In genomic region chr16:29009050-29009837, GRCh38 we compare ENCODE assay signal across 11 cellular contexts. TPM values are rescaled to one million over a fixed set of nuclear protein-coding genes. Genes with fewer than 3 reads are reported as not detected.
DNase-seq lines count a peak whose midpoint lies in the region; ATAC-seq and TF ChIP-seq lines count a peak whose summit lies in the region.
"Had no signal": no experiment of that assay in that cellular context is flagged by ENCODE, and none has a peak within 500 bp of the region (broad histone marks: within the 10 kb centered on the region; RNA-seq: fewer than 3 reads in every experiment).

No MANE protein-coding gene starts in this region.

- intact Hi-C loops in activated naive CD4-positive, alpha-beta T cell treated with anti-CD3 and anti-CD28 coated beads for 36 hours (cut with micrococcal nuclease): loop anchor here (2.0 kb wide), 1 partner anchor 58 kb away; the partner anchor contains the start of gene NFATC2IP
- intact Hi-C loops in lower leg skin (cut with DNase I; ENCODE audit: low total_unique reads): no loop called here
- intact Hi-C loops in Right ventricle myocardium superior (cut with DNase I): no loop called here
- intact Hi-C loops in vagina (cut with DNase I): no loop called here

- H3K4me1 ChIP-seq in vagina: peaks cover 12% of the 10 kb centered on the region
- H3K4me1 ChIP-seq: Caco-2 had no signal

- H3K36me3 ChIP-seq in H7 (replicated peaks; ENCODE audit: control insufficient read depth, insufficient read depth, low read length): no peaks in the 10 kb centered on the region
- H3K36me3 ChIP-seq in vagina: no peaks in the 10 kb centered on the region
- H3K36me3 ChIP-seq: brain microvascular endothelial cell had no signal

- H3K27ac ChIP-seq in vagina: no peak overlapping the region
- H3K27ac ChIP-seq: brain microvascular endothelial cell, SK-N-MC had no signal

- H3K4me3 ChIP-seq in H7 (ENCODE audit: insufficient read depth, low read depth, low read length) (no peak overlapping the region), lower leg skin (ENCODE audit: low read depth, poor library complexity, severe bottlenecking) (no peak overlapping the region), vagina (no peak overlapping the region)
- H3K4me3 ChIP-seq: SK-N-MC had no signal

- no peaks in the 10 kb centered on the region for H3K27me3 Mint-ChIP-seq in T-helper 1 cell treated with Interleukin-12 subunit alpha and Interleukin-12 subunit beta and Interleukin-4 antibody, amounts not matched to agents 30 μg/mL and 1 μg/mL, for 36 hours (ENCODE audit: low read depth)
- H3K27me3 Mint-ChIP-seq in activated naive CD4-positive, alpha-beta T cell treated with anti-CD3 and anti-CD28 coated beads for 36 hours (ENCODE audit: low read depth): no peaks in the 10 kb centered on the region

- peak overlapping the region; percentile 96 for H3K27ac Mint-ChIP-seq in T-helper 1 cell treated with Interleukin-12 subunit alpha and Interleukin-12 subunit beta and Interleukin-4 antibody, amounts not matched to agents 30 μg/mL and 1 μg/mL, for 36 hours
- peak overlapping the region; percentile 78 for H3K27ac Mint-ChIP-seq in activated naive CD4-positive, alpha-beta T cell treated with anti-CD3 and anti-CD28 coated beads for 36 hours

- CTCF ChIA-PET in activated naive CD4-positive, alpha-beta T cell treated with anti-CD3 and anti-CD28 coated beads for 36 hours (lab: Charles Lee): interaction anchor here (2.6 kb wide), 1 partner anchor 11 kb away, joined by 14 read pairs; no protein-coding TSS in a partner anchor

- no peaks in the 10 kb centered on the region for H3K9me3 Mint-ChIP-seq in T-helper 1 cell treated with Interleukin-12 subunit alpha and Interleukin-12 subunit beta and Interleukin-4 antibody, amounts not matched to agents 30 μg/mL and 1 μg/mL, for 36 hours
- no peaks in the 10 kb centered on the region for H3K9me3 Mint-ChIP-seq in activated naive CD4-positive, alpha-beta T cell treated with anti-CD3 and anti-CD28 coated beads for 36 hours

- no peak for TF ChIP-seq CTCF in lower leg skin (IDR thresholded peaks at IDR 0.05)
- no peak for TF ChIP-seq CTCF in vagina (IDR thresholded peaks at IDR 0.05)

- H3K36me3 Mint-ChIP-seq in T-helper 1 cell treated with Interleukin-12 subunit alpha and Interleukin-12 subunit beta and Interleukin-4 antibody, amounts not matched to agents 30 μg/mL and 1 μg/mL, for 36 hours (ENCODE audit: low read depth): peaks cover 4% of the 10 kb centered on the region
- H3K36me3 Mint-ChIP-seq in activated naive CD4-positive, alpha-beta T cell treated with anti-CD3 and anti-CD28 coated beads for 36 hours (ENCODE audit: low read depth): no peaks in the 10 kb centered on the region

- ATAC-seq in Right ventricle myocardium superior (ENCODE audit: poor library complexity): no peak

- WGBS in lower leg skin, 2 donors: 70 to 71% methylated on average over 14 of the region's 14 CpGs

- DNase-seq in H7 (peak; percentile 38), lower leg skin (ENCODE audit: low spot score in 2 of 2) (no peak), Right ventricle myocardium superior (no peak), vagina (ENCODE audit: extremely low spot score in 2 of 2) (no peak)
- DNase-seq in activated naive CD4-positive, alpha-beta T cell treated with anti-CD3 and anti-CD28 coated beads for 36 hours: peak; percentile 65
- peak; percentile 54 to 59 for DNase-seq in stimulated activated CD4-positive, alpha-beta T cell treated with anti-CD3 and anti-CD28 coated beads, Interleukin-4, amount 100 ng/mL, for 4 hours
- DNase-seq: brain microvascular endothelial cell, Caco-2, NCI-H1930 had no signal

- peaks cover 45% of the 10 kb centered on the region for H3K4me1 Mint-ChIP-seq in T-helper 1 cell treated with Interleukin-12 subunit alpha and Interleukin-12 subunit beta and Interleukin-4 antibody, amounts not matched to agents 30 μg/mL and 1 μg/mL, for 36 hours (ENCODE audit: low read depth)
- peaks cover 62% of the 10 kb centered on the region for H3K4me1 Mint-ChIP-seq in activated naive CD4-positive, alpha-beta T cell treated with anti-CD3 and anti-CD28 coated beads for 36 hours (ENCODE audit: low read depth)

- H3K27me3 ChIP-seq in H7 (ENCODE audit: control insufficient read depth, insufficient read depth, low read length) (no peaks in the 10 kb centered on the region), vagina (no peaks in the 10 kb centered on the region)
- H3K27me3 ChIP-seq: brain microvascular endothelial cell had no signal

- H3K4me3 Mint-ChIP-seq in T-helper 1 cell treated with Interleukin-12 subunit alpha and Interleukin-12 subunit beta and Interleukin-4 antibody, amounts not matched to agents 30 μg/mL and 1 μg/mL, for 36 hours: peak overlapping the region; percentile 86
- peak overlapping the region; percentile 29 for H3K4me3 Mint-ChIP-seq in activated naive CD4-positive, alpha-beta T cell treated with anti-CD3 and anti-CD28 coated beads for 36 hours

- TF ChIP-seq POLR2A in lower leg skin (IDR thresholded peaks at IDR 0.05) (no peak), vagina (IDR thresholded peaks at IDR 0.05) (no peak)

- H3K9me3 ChIP-seq in vagina: no peaks in the 10 kb centered on the region
- H3K9me3 ChIP-seq: Caco-2 had no signal

RNA-seq across cellular contexts. Expression of gene LAT, which starts 24.4 kb away (rescaled TPM):
- 0.74 and 1.5 TPM in 2 replicates for total RNA-seq in H7 (2014; rRNA removed; shearing (Covaris generic))
- total RNA-seq in activated naive CD4-positive, alpha-beta T cell treated with anti-CD3 and anti-CD28 coated beads for 36 hours: 100 to 1,000 TPM; 122 to 128 TPM
- total RNA-seq in lower leg skin (1 to 10 TPM in 3 of 4 donors, under 1 TPM in 1; 0.88 to 9.0 (median 3.3) TPM), Right ventricle myocardium superior (2.4 TPM), vagina (4.7 TPM)

RNA-seq across cellular contexts. Expression of gene SPNS1, which starts 34.7 kb away (rescaled TPM):
- 58.6 and 65.3 TPM in 2 replicates for total RNA-seq in H7 (2014; rRNA removed; shearing (Covaris generic))
- total RNA-seq in activated naive CD4-positive, alpha-beta T cell treated with anti-CD3 and anti-CD28 coated beads for 36 hours: 10 to 100 TPM; 10.3 to 10.5 TPM
- total RNA-seq in lower leg skin (10 to 100 TPM; 24.2 to 34.6 (median 34.0) TPM), Right ventricle myocardium superior (15.3 TPM), vagina (29.0 TPM)

RNA-seq across cellular contexts. Expression of gene NFATC2IP, which starts 58.5 kb away (rescaled TPM):
- total RNA-seq in H7 (2014; rRNA removed; shearing (Covaris generic)): 29.1 and 34.8 TPM in 2 replicates
- 10 to 100 TPM; 55.5 to 58.9 TPM for total RNA-seq in activated naive CD4-positive, alpha-beta T cell treated with anti-CD3 and anti-CD28 coated beads for 36 hours
- total RNA-seq in lower leg skin (10 to 100 TPM; 22.0 to 32.8 (median 25.1) TPM), Right ventricle myocardium superior (15.8 TPM), vagina (26.0 TPM)

Comparison
In these comparisons a context has a peak if more than half of its experiments do, and no peak if none do; other contexts are left out.
1. DNase-seq: peak in H7 (single experiment), activated naive CD4-positive, alpha-beta T cell treated with anti-CD3 and anti-CD28 coated beads for 36 hours (single experiment) and stimulated activated CD4-positive, alpha-beta T cell treated with anti-CD3 and anti-CD28 coated beads, Interleukin-4, amount 100 ng/mL, for 4 hours (2 of 2); none in lower leg skin (0 of 2), Right ventricle myocardium superior (single experiment) and vagina (0 of 2).
2. RNA of gene LAT, which starts 24.4 kb away (total RNA-seq): 122 to 128 TPM in activated naive CD4-positive, alpha-beta T cell treated with anti-CD3 and anti-CD28 coated beads for 36 hours; 4.7 TPM in vagina (single experiment), 0.88 to 9.0 TPM in lower leg skin, 2.4 TPM in Right ventricle myocardium superior (single experiment) and 0.74 to 1.5 TPM in H7; every median in the first group is over 10 times any median in the second.